ENCODE assay signal across 11 cellular contexts in genomic region chr5:68423154-68423811, GRCh38.
DNase-seq lines count a peak whose midpoint lies in the region; ATAC-seq and TF ChIP-seq lines count a peak whose summit lies in the region.
"Had no signal": no experiment of that assay in that cellular context is flagged by ENCODE, and none has a peak within 500 bp of the region (broad histone marks: within the 10 kb centered on the region; RNA-seq: fewer than 3 reads in every experiment).

No MANE protein-coding gene starts in this region.

- DNase-seq in activated CD4-positive, alpha-beta T cell treated with anti-CD3 and anti-CD28 coated beads, Interleukin-2, amount 50 U/mL, for 48 hours = peak; percentile 31 to 46
- DNase-seq in activated CD4-positive, alpha-beta T cell treated with anti-CD3 and anti-CD28 coated beads, Interleukin-2, amount 50 U/mL, for 4 hours = no peak
- peak; percentile 45 for DNase-seq in stimulated activated CD8-positive, alpha-beta memory T cell treated with anti-CD3 and anti-CD28 coated beads, Interleukin-4, amount 100 ng/mL, for 48 hours
- DNase-seq in esophagus muscularis mucosa (ENCODE audit: extremely low spot score) (no peak), coronary artery (ENCODE audit: low spot score) (no peak), GOT3 (lab: John Stamatoyannopoulos, UW) (no peak)
- DNase-seq: DMS53, SW 1271 had no signal

- WGBS in esophagus muscularis mucosa = 92% methylated on average over 6 of the region's 6 CpGs

- intact Hi-C loops in esophagus muscularis mucosa (cut with DNase I) = no loop called here

- peak overlapping the region; percentile 32 for H3K4me3 Mint-ChIP-seq in activated T-helper 17 cell treated with anti-CD3 and anti-CD28 coated beads, Interleukin-2, amount 50 U/mL, for 72 hours
- H3K4me3 Mint-ChIP-seq: memory B cell had no signal

- H3K27ac Mint-ChIP-seq in activated T-helper 17 cell treated with anti-CD3 and anti-CD28 coated beads, Interleukin-2, amount 50 U/mL, for 72 hours = no peak overlapping the region
- H3K27ac Mint-ChIP-seq: memory B cell had no signal

- no peaks in the 10 kb centered on the region for H3K36me3 Mint-ChIP-seq in activated T-helper 17 cell treated with anti-CD3 and anti-CD28 coated beads, Interleukin-2, amount 50 U/mL, for 72 hours (ENCODE audit: low read depth)
- H3K36me3 Mint-ChIP-seq: memory B cell had no signal

- H3K4me1 ChIP-seq in esophagus muscularis mucosa = peaks cover 11 to 25% (median 18%) of the 10 kb centered on the region in 4 donors

- TF ChIP-seq CTCF in esophagus muscularis mucosa (IDR thresholded peaks at IDR 0.05) (no peak), coronary artery (IDR thresholded peaks at IDR 0.05) (no peak)

- H3K4me1 Mint-ChIP-seq in activated T-helper 17 cell treated with anti-CD3 and anti-CD28 coated beads, Interleukin-2, amount 50 U/mL, for 72 hours = peaks cover 34% of the 10 kb centered on the region

- no peaks in the 10 kb centered on the region for H3K9me3 Mint-ChIP-seq in activated T-helper 17 cell treated with anti-CD3 and anti-CD28 coated beads, Interleukin-2, amount 50 U/mL, for 72 hours
- H3K9me3 Mint-ChIP-seq: memory B cell had no signal

- no peak for TF ChIP-seq EP300 in esophagus muscularis mucosa (IDR thresholded peaks at IDR 0.05)

- no peaks in the 10 kb centered on the region for H3K9me3 ChIP-seq in esophagus muscularis mucosa

- H3K4me3 ChIP-seq in esophagus muscularis mucosa (no peak overlapping the region), coronary artery (no peak overlapping the region)

- H3K27ac ChIP-seq in esophagus muscularis mucosa (replicated peaks in 1 of 4) (no peak overlapping the region), coronary artery (no peak overlapping the region)

- no peaks in the 10 kb centered on the region for H3K27me3 Mint-ChIP-seq in activated T-helper 17 cell treated with anti-CD3 and anti-CD28 coated beads, Interleukin-2, amount 50 U/mL, for 72 hours
- H3K27me3 Mint-ChIP-seq: memory B cell had no signal

- peak; percentile 51 for ATAC-seq in HG02759 (IDR thresholded peaks at IDR 0.05; ENCODE audit: unreplicated experiment)
- ATAC-seq in activated T-helper 17 cell treated with anti-CD3 and anti-CD28 coated beads, Interleukin-2, amount 50 U/mL, for 72 hours (replicated peaks) = peak; percentile 88

- no peaks in the 10 kb centered on the region for H3K27me3 ChIP-seq in esophagus muscularis mucosa

- no peaks in the 10 kb centered on the region for H3K36me3 ChIP-seq in esophagus muscularis mucosa

- no peak for TF ChIP-seq POLR2A in esophagus muscularis mucosa (IDR thresholded peaks at IDR 0.05; ENCODE audit: low read depth)

Comparison
In these comparisons a context has a peak if more than half of its experiments do, and no peak if none do; other contexts are left out.
1. DNase-seq: peak in activated CD4-positive, alpha-beta T cell treated with anti-CD3 and anti-CD28 coated beads, Interleukin-2, amount 50 U/mL, for 48 hours (2 of 2) and stimulated activated CD8-positive, alpha-beta memory T cell treated with anti-CD3 and anti-CD28 coated beads, Interleukin-4, amount 100 ng/mL, for 48 hours (single experiment); none in activated CD4-positive, alpha-beta T cell treated with anti-CD3 and anti-CD28 coated beads, Interleukin-2, amount 50 U/mL, for 4 hours (0 of 2), esophagus muscularis mucosa (single experiment), coronary artery (single experiment) and GOT3 (single experiment).